Comparison of ENCODE assay signal across 8 cellular contexts in genomic region chr7:154690411-154690810, GRCh38.
"Had no signal": no experiment of that assay in that cellular context is flagged by ENCODE, and none has a peak within 500 bp of the region (broad histone marks: within the 10 kb centered on the region; RNA-seq: fewer than 3 reads in every experiment).

No MANE protein-coding gene starts in this region.

- H3K4me3 ChIP-seq: GM12878 had no signal

- DNase-seq: GDM1, GF-D8 had no signal

- FAIRE-seq: G401.6, GM12878, GM12891, GM12892, GM18507, GM19239 had no signal

- ATAC-seq: GM12878 had no signal
